30 cellular contexts compared by ENCODE assay signal in genomic region chr15:93067649-93068085, GRCh38. TPM values are rescaled to one million over a fixed set of nuclear protein-coding genes. Genes with fewer than 3 reads are reported as not detected.
DNase-seq lines count a peak whose midpoint lies in the region; ATAC-seq and TF ChIP-seq lines count a peak whose summit lies in the region.
"Had no signal": no experiment of that assay in that cellular context is flagged by ENCODE, and none has a peak within 500 bp of the region (broad histone marks: within the 10 kb centered on the region; RNA-seq: fewer than 3 reads in every experiment).

No MANE protein-coding gene starts in this region.

- no peak overlapping the region for H3K4me3 Mint-ChIP-seq in activated CD4-positive, alpha-beta memory T cell treated with anti-CD3 and anti-CD28 coated beads for 36 hours
- no peak overlapping the region for H3K4me3 Mint-ChIP-seq in stimulated activated memory B cell treated with anti-CD40 and anti-IgM and Interleukin-4, amounts not matched to agents 10 μg/mL and 1 μg/mL and 100 μg/mL, for 72 hours
- H3K4me3 Mint-ChIP-seq: activated naive CD4-positive, alpha-beta T cell treated with anti-CD3 and anti-CD28 coated beads, Interleukin-2, amount 50 U/mL, for 24 hours; CD4-positive, alpha-beta T cell; immature natural killer cell had no signal

- no peak overlapping the region for H3K27ac Mint-ChIP-seq in activated CD4-positive, alpha-beta memory T cell treated with anti-CD3 and anti-CD28 coated beads for 36 hours
- no peak overlapping the region for H3K27ac Mint-ChIP-seq in stimulated activated memory B cell treated with anti-CD40 and anti-IgM and Interleukin-4, amounts not matched to agents 10 μg/mL and 1 μg/mL and 100 μg/mL, for 72 hours
- H3K27ac Mint-ChIP-seq: activated naive CD4-positive, alpha-beta T cell treated with anti-CD3 and anti-CD28 coated beads, Interleukin-2, amount 50 U/mL, for 24 hours; CD4-positive, alpha-beta T cell; immature natural killer cell had no signal

- no peaks in the 10 kb centered on the region for H3K36me3 Mint-ChIP-seq in activated CD4-positive, alpha-beta memory T cell treated with anti-CD3 and anti-CD28 coated beads for 36 hours
- H3K36me3 Mint-ChIP-seq in stimulated activated memory B cell treated with anti-CD40 and anti-IgM and Interleukin-4, amounts not matched to agents 10 μg/mL and 1 μg/mL and 100 μg/mL, for 72 hours: no peaks in the 10 kb centered on the region
- H3K36me3 Mint-ChIP-seq: activated naive CD4-positive, alpha-beta T cell treated with anti-CD3 and anti-CD28 coated beads, Interleukin-2, amount 50 U/mL, for 24 hours had no signal

- no peaks in the 10 kb centered on the region for H3K9me3 Mint-ChIP-seq in activated CD4-positive, alpha-beta memory T cell treated with anti-CD3 and anti-CD28 coated beads for 36 hours
- H3K9me3 Mint-ChIP-seq in stimulated activated memory B cell treated with anti-CD40 and anti-IgM and Interleukin-4, amounts not matched to agents 10 μg/mL and 1 μg/mL and 100 μg/mL, for 72 hours: no peaks in the 10 kb centered on the region
- H3K9me3 Mint-ChIP-seq: activated naive CD4-positive, alpha-beta T cell treated with anti-CD3 and anti-CD28 coated beads, Interleukin-2, amount 50 U/mL, for 24 hours; CD4-positive, alpha-beta T cell had no signal

- no peaks in the 10 kb centered on the region for H3K9me3 ChIP-seq in heart left ventricle
- H3K9me3 ChIP-seq in right cardiac atrium (ENCODE audit: control insufficient read depth, low read length): no peaks in the 10 kb centered on the region
- H3K9me3 ChIP-seq in transverse colon: no peaks in the 10 kb centered on the region
- H3K9me3 ChIP-seq: neutrophil, upper lobe of right lung had no signal

- H3K9ac ChIP-seq in rectal smooth muscle tissue (ENCODE audit: low read length): no peak overlapping the region

- TF ChIP-seq EP300 in transverse colon (IDR thresholded peaks at IDR 0.05; ENCODE audit: low read depth): no peak

- DNase-seq in heart left ventricle: no peak
- no peak for DNase-seq in right cardiac atrium
- peak; percentile 7 for DNase-seq in fibroblast of mammary gland (ENCODE audit: low read depth)
- no peak for DNase-seq in transverse colon
- DNase-seq in activated CD4-positive, alpha-beta memory T cell treated with anti-CD3 and anti-CD28 coated beads for 36 hours: no peak
- no peak for DNase-seq in T1000 (lab: John Stamatoyannopoulos, UW)
- DNase-seq: activated CD4-positive, alpha-beta T cell treated with anti-CD3 and anti-CD28 coated beads, Interleukin-2, amount 50 U/mL, for 4 hours; activated CD4-positive, CD25-positive, alpha-beta regulatory T cell; activated CD8-positive, alpha-beta memory T cell treated with anti-CD3 and anti-CD28 coated beads, Interleukin-2, amount 50 U/mL, for 4 hours; CD4-positive, alpha-beta T cell; effector CD4-positive, alpha-beta T cell; foreskin keratinocyte; hippocampal formation; immature natural killer cell; IMR-90; NCI-H1105; NCI-H2029; NCI-H226; NCI-H774; stimulated activated CD4-positive, alpha-beta T cell treated with anti-CD3 and anti-CD28 coated beads, Interleukin-12 subunit alpha, Interleukin-12 subunit beta, amount 100 ng/mL, for 4 hours; stimulated activated CD4-positive, alpha-beta T cell treated with anti-CD3 and anti-CD28 coated beads, Interleukin-4, amount 100 ng/mL, for 24 hours; stimulated activated naive CD4-positive, alpha-beta T cell treated with Interleukin-2 at 50 U/mL for 16 hours; SW 1271; upper lobe of right lung had no signal

- TF ChIP-seq CTCF in heart left ventricle (IDR thresholded peaks at IDR 0.05) (no peak), fibroblast of mammary gland (conservative IDR thresholded peaks at IDR 0.05; ENCODE audit: control insufficient read depth, insufficient read depth, low read depth, low read length) (no peak), transverse colon (IDR thresholded peaks at IDR 0.05) (no peak)

- H3K27me3 ChIP-seq in heart left ventricle (peaks cover 0 to 19% (median 0%) of the 10 kb centered on the region in 9 donors), right cardiac atrium (ENCODE audit: control insufficient read depth, insufficient read depth) (no peaks in the 10 kb centered on the region), rectal smooth muscle tissue (ENCODE audit: control insufficient read depth, insufficient read depth, low read length) (peaks cover 4% of the 10 kb centered on the region), transverse colon (peaks cover 29% of the 10 kb centered on the region)

- WGBS in heart left ventricle, 4 donors: 70 to 85% (median 79%) methylated on average over 4 of the region's 4 CpGs
- WGBS in right cardiac atrium: 80% methylated on average over 4 of the region's 4 CpGs
- 80 to 81% methylated on average over 3 to 4 of the region's 4 CpGs for WGBS in transverse colon (ENCODE audit: low coverage in 1 of 2), 2 donors

- in situ Hi-C loops in transverse colon (cut with MboI; ENCODE audit: low pct_ligation_motif_present in 1 of 4, low pct_unique_long_range_greater_than_20kb in 1 of 4, low sequenced_read_pairs in 3 of 4): no loop called here

- no peak for TF ChIP-seq POLR2A in heart left ventricle (IDR thresholded peaks at IDR 0.05)
- TF ChIP-seq POLR2A in transverse colon (IDR thresholded peaks at IDR 0.05): no peak

- H3K4me1 ChIP-seq in heart left ventricle: peaks cover 0 to 62% (median 17%) of the 10 kb centered on the region in 12 donors
- H3K4me1 ChIP-seq in right cardiac atrium (ENCODE audit: control insufficient read depth, insufficient read depth, low read length): peaks cover 5% of the 10 kb centered on the region
- H3K4me1 ChIP-seq in rectal smooth muscle tissue (ENCODE audit: control insufficient read depth, insufficient read depth, low read length): peaks cover 48% of the 10 kb centered on the region
- H3K4me1 ChIP-seq in transverse colon: peaks cover 5 to 43% (median 16%) of the 10 kb centered on the region in 4 donors

- CTCF ChIA-PET in activated CD4-positive, alpha-beta memory T cell treated with anti-CD3 and anti-CD28 coated beads for 36 hours (lab: Charles Lee): no interaction called here

- peaks cover 7% of the 10 kb centered on the region for H3K4me1 Mint-ChIP-seq in activated CD4-positive, alpha-beta memory T cell treated with anti-CD3 and anti-CD28 coated beads for 36 hours (ENCODE audit: low read depth)
- H3K4me1 Mint-ChIP-seq in stimulated activated memory B cell treated with anti-CD40 and anti-IgM and Interleukin-4, amounts not matched to agents 10 μg/mL and 1 μg/mL and 100 μg/mL, for 72 hours: peaks cover 13% of the 10 kb centered on the region

- intact Hi-C loops in heart left ventricle (cut with DNase I) (no loop called here), right cardiac atrium (cut with DNase I) (no loop called here), transverse colon (cut with DNase I; ENCODE audit: low total_unique reads) (loop anchor here (10.0 kb wide), 1 partner anchor 1387 kb away; no protein-coding TSS in a partner anchor)
- intact Hi-C loops in activated CD4-positive, alpha-beta memory T cell treated with anti-CD3 and anti-CD28 coated beads for 36 hours (cut with micrococcal nuclease): no loop called here

- ATAC-seq in heart left ventricle (no peak), right cardiac atrium (no peak)
- ATAC-seq in stimulated activated memory B cell treated with anti-CD40 and anti-IgM and Interleukin-4, amounts not matched to agents 10 μg/mL and 1 μg/mL and 100 μg/mL, for 72 hours: no peak
- ATAC-seq: foreskin keratinocyte, HCT116, upper lobe of right lung had no signal

- H3K36me3 ChIP-seq in heart left ventricle: peaks cover 0 to 5% (median 0%) of the 10 kb centered on the region in 9 donors
- no peaks in the 10 kb centered on the region for H3K36me3 ChIP-seq in rectal smooth muscle tissue (ENCODE audit: control insufficient read depth, insufficient read depth, low read length)
- H3K36me3 ChIP-seq in transverse colon: no peaks in the 10 kb centered on the region
- H3K36me3 ChIP-seq: neutrophil, upper lobe of right lung had no signal

- peak overlapping the region in 8 of 12 donors; percentile 20 to 91 (median 53) for H3K27ac ChIP-seq in heart left ventricle
- no peak overlapping the region for H3K27ac ChIP-seq in right cardiac atrium (ENCODE audit: low read length)
- peak overlapping the region; percentile 97 for H3K27ac ChIP-seq in rectal smooth muscle tissue (ENCODE audit: low read depth, low read length)
- H3K27ac ChIP-seq in transverse colon: peak overlapping the region; percentile 76 to 96 (median 89)
- H3K27ac ChIP-seq: foreskin keratinocyte, neutrophil, upper lobe of right lung had no signal

- POLR2A ChIA-PET in activated CD4-positive, alpha-beta memory T cell treated with anti-CD3 and anti-CD28 coated beads for 36 hours (lab: Charles Lee): no interaction called here

- peaks cover 27% of the 10 kb centered on the region for H3K27me3 Mint-ChIP-seq in activated CD4-positive, alpha-beta memory T cell treated with anti-CD3 and anti-CD28 coated beads for 36 hours
- H3K27me3 Mint-ChIP-seq in stimulated activated memory B cell treated with anti-CD40 and anti-IgM and Interleukin-4, amounts not matched to agents 10 μg/mL and 1 μg/mL and 100 μg/mL, for 72 hours: peaks cover 49% of the 10 kb centered on the region

- H3K4me3 ChIP-seq in heart left ventricle (peak overlapping the region in 1 of 12 donors; percentile 21), right cardiac atrium (ENCODE audit: low read length) (no peak overlapping the region), fibroblast of mammary gland (ENCODE audit: control insufficient read depth, low read depth, low read length) (no peak overlapping the region), rectal smooth muscle tissue (ENCODE audit: low read length) (peak overlapping the region; percentile 31), transverse colon (no peak overlapping the region)
- H3K4me3 ChIP-seq: upper lobe of right lung had no signal

RNA-seq across cellular contexts. Expression of gene RGMA, which starts 21.3 kb away (rescaled TPM):
- 10 to 100 TPM; 10.2 to 20.8 (median 14.8) TPM for total RNA-seq in heart left ventricle
- polyA plus RNA-seq in heart left ventricle: 10 to 100 TPM in 1 of 2 donors, 1 to 10 TPM in 1; 4.7 to 15.2 TPM
- 10 to 100 TPM in 3 of 4 donors, 1 to 10 TPM in 1; 9.2 to 16.4 (median 12.8) TPM for total RNA-seq in right cardiac atrium
- 10.8 TPM for polyA plus RNA-seq in right cardiac atrium
- total RNA-seq in transverse colon: 10 to 100 TPM in 2 of 4 donors, 1 to 10 TPM in 2; 8.6 to 53.3 (median 20.6) TPM
- total RNA-seq in activated CD4-positive, alpha-beta memory T cell treated with anti-CD3 and anti-CD28 coated beads for 36 hours: under 1 TPM; 0.12 to 0.21 TPM
- total RNA-seq: CD4-positive, alpha-beta T cell; pulmonary artery endothelial cell had no signal
- polyA plus RNA-seq: immature natural killer cell had no signal

Comparison
In these comparisons a context has a peak if more than half of its experiments do, and no peak if none do; other contexts are left out.
1. RNA of gene RGMA, which starts 21.3 kb away (total RNA-seq): 8.6 to 53.3 TPM in transverse colon, 10.2 to 20.8 TPM in heart left ventricle and 9.2 to 16.4 TPM in right cardiac atrium; 0.12 to 0.21 TPM in activated CD4-positive, alpha-beta memory T cell treated with anti-CD3 and anti-CD28 coated beads for 36 hours; every median in the first group is over 4 times any median in the second.